Comparison of ENCODE assay signal across 8 cellular contexts in the genomic region with DNA sequence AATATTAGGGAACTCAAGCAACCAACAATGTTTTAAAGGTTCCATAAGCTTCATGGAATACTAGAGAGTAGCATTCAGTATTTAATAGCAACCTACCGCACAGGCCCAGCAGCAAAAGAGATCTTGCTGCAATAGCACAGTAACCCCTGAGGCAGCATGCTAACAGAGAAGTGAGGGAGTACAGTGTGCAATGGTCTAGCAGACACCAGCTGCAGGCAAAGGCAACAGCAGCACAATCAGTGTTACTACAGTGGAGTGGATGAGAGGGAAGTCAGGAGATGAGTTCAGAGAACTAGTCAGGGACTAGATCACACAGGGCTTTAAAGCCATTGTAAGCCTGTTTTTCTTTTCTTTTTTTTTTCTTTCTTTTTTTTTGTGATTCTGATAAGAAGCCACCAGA. TPM values are rescaled to one million over a fixed set of nuclear protein-coding genes. Genes with fewer than 3 reads are reported as not detected.
DNase-seq lines count a peak whose midpoint lies in the region; ATAC-seq and TF ChIP-seq lines count a peak whose summit lies in the region.

No MANE protein-coding gene starts in this region.

- H3K9me3 Mint-ChIP-seq in activated T-helper 17 cell treated with anti-CD3 and anti-CD28 coated beads, Interleukin-2, amount 50 U/mL, for 72 hours: no peaks in the 10 kb centered on the region

- peak overlapping the region in 1 of 12 donors; percentile 2 for H3K4me3 ChIP-seq in heart left ventricle
- H3K4me3 ChIP-seq in esophagus squamous epithelium: no peak overlapping the region
- H3K4me3 ChIP-seq in suprapubic skin: no peak overlapping the region

- WGBS in heart left ventricle, 4 donors: 44 to 53% (median 49%) methylated on average over 1 of the region's 1 CpG
- 67 to 100% methylated on average over 1 of the region's 1 CpG for whole genome bisulfite sequencing in esophagus squamous epithelium, 2 donors
- WGBS in suprapubic skin: 50% methylated on average over 1 of the region's 1 CpG

- H3K4me1 Mint-ChIP-seq in activated T-helper 17 cell treated with anti-CD3 and anti-CD28 coated beads, Interleukin-2, amount 50 U/mL, for 72 hours: peaks cover 20% of the 10 kb centered on the region

- no peaks in the 10 kb centered on the region for H3K27me3 Mint-ChIP-seq in activated T-helper 17 cell treated with anti-CD3 and anti-CD28 coated beads, Interleukin-2, amount 50 U/mL, for 72 hours

- H3K36me3 ChIP-seq in heart left ventricle (no peaks in the 10 kb centered on the region), esophagus squamous epithelium (no peaks in the 10 kb centered on the region), suprapubic skin (no peaks in the 10 kb centered on the region)

- H3K27me3 ChIP-seq in heart left ventricle: no peaks in the 10 kb centered on the region
- no peaks in the 10 kb centered on the region for H3K27me3 ChIP-seq in esophagus squamous epithelium
- H3K27me3 ChIP-seq in suprapubic skin: no peaks in the 10 kb centered on the region

- H3K27ac ChIP-seq in heart left ventricle: peak overlapping the region in 7 of 12 donors; percentile 5 to 63 (median 29)
- H3K27ac ChIP-seq in esophagus squamous epithelium: no peak overlapping the region
- no peak overlapping the region for H3K27ac ChIP-seq in suprapubic skin

- TF ChIP-seq POLR2A in heart left ventricle (IDR thresholded peaks at IDR 0.05) (no peak), esophagus squamous epithelium (IDR thresholded peaks at IDR 0.05) (no peak), suprapubic skin (IDR thresholded peaks at IDR 0.05) (no peak)

- intact Hi-C loops in heart left ventricle (cut with DNase I): no loop called here
- intact Hi-C loops in esophagus squamous epithelium (cut with DNase I): no loop called here

- TF ChIP-seq CTCF in heart left ventricle (IDR thresholded peaks at IDR 0.05) (no peak), esophagus squamous epithelium (IDR thresholded peaks at IDR 0.05) (no peak), suprapubic skin (IDR thresholded peaks at IDR 0.05) (no peak)

- TF ChIP-seq EP300 in suprapubic skin (IDR thresholded peaks at IDR 0.05): no peak

- H3K4me1 ChIP-seq in heart left ventricle (peaks cover 6 to 57% (median 31%) of the 10 kb centered on the region in 12 donors), esophagus squamous epithelium (peaks cover 6 to 39% (median 12%) of the 10 kb centered on the region in 3 donors), suprapubic skin (peaks cover 28% of the 10 kb centered on the region)

- H3K9me3 ChIP-seq in heart left ventricle (no peaks in the 10 kb centered on the region), esophagus squamous epithelium (no peaks in the 10 kb centered on the region), suprapubic skin (no peaks in the 10 kb centered on the region)

- H3K4me3 Mint-ChIP-seq in activated T-helper 17 cell treated with anti-CD3 and anti-CD28 coated beads, Interleukin-2, amount 50 U/mL, for 72 hours: no peak overlapping the region

- ATAC-seq in GM21576 (IDR thresholded peaks at IDR 0.05; ENCODE audit: unreplicated experiment) (peak; percentile 47), heart left ventricle (peak; percentile 32 to 70 (median 57))
- ATAC-seq in activated T-helper 17 cell treated with anti-CD3 and anti-CD28 coated beads, Interleukin-2, amount 50 U/mL, for 72 hours (replicated peaks): no peak

- DNase-seq in ELR (ENCODE audit: low read depth) (peak; percentile 37), NAMALWA (ENCODE audit: low spot score) (peak; percentile 67), heart left ventricle (peak in 2 of 5 donors; percentile 30 to 53), SW480 (ENCODE audit: low spot score) (no peak), esophagus squamous epithelium (lab: John Stamatoyannopoulos, UW) (no peak), suprapubic skin (ENCODE audit: low spot score in 2 of 2) (no peak)

- peaks cover 7% of the 10 kb centered on the region for H3K36me3 Mint-ChIP-seq in activated T-helper 17 cell treated with anti-CD3 and anti-CD28 coated beads, Interleukin-2, amount 50 U/mL, for 72 hours (ENCODE audit: low read depth)

- no peak overlapping the region for H3K27ac Mint-ChIP-seq in activated T-helper 17 cell treated with anti-CD3 and anti-CD28 coated beads, Interleukin-2, amount 50 U/mL, for 72 hours

RNA-seq across cellular contexts. Expression of gene TICAM2, which starts 2.8 kb away (rescaled TPM):
- total RNA-seq in heart left ventricle (1 to 10 TPM in 7 of 9 donors, under 1 TPM in 2; 0.75 to 4.1 (median 2.1) TPM), esophagus squamous epithelium (1 to 10 TPM in 1 of 4 donors, under 1 TPM in 2, not detected in 1; 0.68 to 2.7 (median 0.95) TPM), suprapubic skin (under 1 TPM in 2 of 4 donors, not detected in 2; 0.25 to 0.48 TPM)
- 1 to 10 TPM; 1.4 to 1.5 TPM for polyA plus RNA-seq in heart left ventricle
- 1 to 10 TPM in 1 of 2 donors, under 1 TPM in 1; 0.56 to 3.6 TPM for total RNA-seq in activated T-helper 17 cell treated with anti-CD3 and anti-CD28 coated beads, Interleukin-2, amount 50 U/mL, for 72 hours

RNA-seq across cellular contexts. Expression of gene TMED7, which starts 26.3 kb away (rescaled TPM):
- 10 to 100 TPM; 58.4 to 99.1 (median 82.3) TPM for total RNA-seq in heart left ventricle
- polyA plus RNA-seq in heart left ventricle: 10 to 100 TPM; 22.0 to 62.2 TPM
- 10 to 100 TPM; 68.9 to 95.1 (median 75.6) TPM for total RNA-seq in esophagus squamous epithelium
- total RNA-seq in suprapubic skin: 10 to 100 TPM; 57.7 to 83.4 (median 71.7) TPM
- total RNA-seq in activated T-helper 17 cell treated with anti-CD3 and anti-CD28 coated beads, Interleukin-2, amount 50 U/mL, for 72 hours: 10 to 100 TPM; 26.9 to 39.7 TPM

RNA-seq across cellular contexts. Expression of gene FEM1C, which starts 54.9 kb away (rescaled TPM):
- 10 to 100 TPM; 37.5 to 92.7 (median 48.9) TPM for total RNA-seq in heart left ventricle
- polyA plus RNA-seq in heart left ventricle: 10 to 100 TPM; 14.9 to 36.9 TPM
- total RNA-seq in esophagus squamous epithelium: 10 to 100 TPM in 3 of 4 donors, 1 to 10 TPM in 1; 8.2 to 23.1 (median 11.7) TPM
- 10 to 100 TPM; 15.4 to 17.8 (median 16.5) TPM for total RNA-seq in suprapubic skin
- total RNA-seq in activated T-helper 17 cell treated with anti-CD3 and anti-CD28 coated beads, Interleukin-2, amount 50 U/mL, for 72 hours: 10 to 100 TPM; 14.2 to 33.7 TPM

Comparison
In these comparisons a context has a peak if more than half of its experiments do, and no peak if none do; other contexts are left out.
1. DNase-seq: peak in ELR (single experiment) and NAMALWA (single experiment); none in SW480 (single experiment), esophagus squamous epithelium (single experiment) and suprapubic skin (0 of 2).
2. H3K27ac ChIP-seq: peak in heart left ventricle (7 of 12); none in esophagus squamous epithelium (0 of 4) and suprapubic skin (single experiment).